In the genomic region with DNA sequence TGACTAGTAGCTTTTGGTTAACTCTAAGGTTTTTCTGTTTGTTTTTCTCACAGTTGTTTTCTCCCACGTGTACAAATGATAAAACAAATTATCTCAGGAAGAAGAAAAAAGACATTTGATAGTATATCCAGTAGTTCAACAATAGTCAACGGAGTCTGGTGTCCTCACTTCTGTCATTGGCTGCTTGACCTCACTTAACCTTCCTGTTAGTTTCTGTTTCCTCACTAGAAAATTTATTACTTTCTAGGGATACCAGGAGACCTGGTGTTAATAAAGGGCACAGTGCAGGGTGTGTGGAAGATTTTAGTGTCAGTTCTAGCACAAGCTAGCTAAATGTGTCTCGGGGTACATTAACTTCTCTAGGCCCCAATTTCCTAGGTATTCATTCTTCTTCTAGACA, we compare ENCODE assay signal across 14 cellular contexts.
DNase-seq lines count a peak whose midpoint lies in the region; ATAC-seq and TF ChIP-seq lines count a peak whose summit lies in the region.
"Had no signal": no experiment of that assay in that cellular context is flagged by ENCODE, and none has a peak within 500 bp of the region (broad histone marks: within the 10 kb centered on the region; RNA-seq: fewer than 3 reads in every experiment).

No MANE protein-coding gene starts in this region.

- H3K9me3 Mint-ChIP-seq in activated T-cell treated with anti-CD3 and anti-CD28 coated beads, Interleukin-2, amount 50 U/mL, for 4 hours: no peaks in the 10 kb centered on the region
- no peaks in the 10 kb centered on the region for H3K9me3 Mint-ChIP-seq in T-cell
- H3K9me3 Mint-ChIP-seq in central memory CD8-positive, alpha-beta T cell: no peaks in the 10 kb centered on the region

- POLR2A ChIA-PET in T-cell (lab: Charles Lee): interaction anchor here in 1 of 2 donors (0.7 to 1.0 kb wide), 2 partner anchors 156 to 325 kb away, joined by 3 to 13 read pairs; partner anchors contain the start of gene TMEM30B

- in situ Hi-C loops in gastrocnemius medialis (cut with MboI; ENCODE audit: low sequenced_read_pairs in 4 of 4): no loop called here

- no peak overlapping the region for H3K9ac ChIP-seq in MM.1S (ENCODE audit: low read length)
- H3K9ac ChIP-seq: SK-N-SH had no signal

- H3K27ac Mint-ChIP-seq in T-cell: peak overlapping the region; percentile 93 to 96
- peak overlapping the region; percentile 95 for H3K27ac Mint-ChIP-seq in central memory CD8-positive, alpha-beta T cell (ENCODE audit: low read depth)

- no peak overlapping the region for H3K4me3 ChIP-seq in gastrocnemius medialis
- no peak overlapping the region for H3K4me3 ChIP-seq in MM.1S (ENCODE audit: low read length)
- H3K4me3 ChIP-seq: heart right ventricle, Peyer's patch had no signal

- H3K9me3 ChIP-seq in gastrocnemius medialis (no peaks in the 10 kb centered on the region), MM.1S (replicated peaks; ENCODE audit: insufficient read depth, low read length) (no peaks in the 10 kb centered on the region)
- H3K9me3 ChIP-seq: heart right ventricle, Peyer's patch, SK-N-SH had no signal

- intact Hi-C loops in gastrocnemius medialis (cut with DNase I; ENCODE audit: low total_unique reads): no loop called here

- peaks cover 88% of the 10 kb centered on the region for H3K4me1 Mint-ChIP-seq in activated T-cell treated with anti-CD3 and anti-CD28 coated beads, Interleukin-2, amount 50 U/mL, for 4 hours (ENCODE audit: low read depth)
- H3K4me1 Mint-ChIP-seq in T-cell: peaks cover 90 to 98% (median 93%) of the 10 kb centered on the region in 3 donors
- peaks cover 90% of the 10 kb centered on the region for H3K4me1 Mint-ChIP-seq in central memory CD8-positive, alpha-beta T cell

- TF ChIP-seq CTCF in gastrocnemius medialis (IDR thresholded peaks at IDR 0.05 in 4 of 5, conservative IDR thresholded peaks at IDR 0.05 in 1 of 5) (no peak), MM.1S (IDR thresholded peaks at IDR 0.05; ENCODE audit: low read length) (no peak)

- peaks cover 23 to 33% of the 10 kb centered on the region in 2 donors for H3K4me1 ChIP-seq in gastrocnemius medialis
- 0 out of 2 replicates have a peak, but pooled peaks cover 4% of the 10 kb centered on the region for H3K4me1 ChIP-seq in MM.1S (ENCODE audit: low read length)

- H3K9me2 ChIP-seq in MM.1S (replicated peaks; ENCODE audit: insufficient read depth, low read length): no peaks in the 10 kb centered on the region
- H3K9me2 ChIP-seq: SK-N-SH had no signal

- H3K27ac ChIP-seq in gastrocnemius medialis (peak overlapping the region in 3 of 4 donors; percentile 27 to 67 (median 38)), MM.1S (ENCODE audit: low read length) (no peak overlapping the region)

- H3K4me2 ChIP-seq in MM.1S (ENCODE audit: low read depth, low read length): no peak overlapping the region
- H3K4me2 ChIP-seq: SK-N-SH had no signal

- no peak for TF ChIP-seq POLR2A in gastrocnemius medialis (IDR thresholded peaks at IDR 0.05)

- no peaks in the 10 kb centered on the region for H4K20me1 ChIP-seq in MM.1S (ENCODE audit: insufficient read depth, low read length)

- no peak overlapping the region for H2AFZ ChIP-seq in MM.1S (ENCODE audit: low read length)

- no peak for ATAC-seq in activated T-cell treated with anti-CD3 and anti-CD28 coated beads, Interleukin-2, amount 50 U/mL, for 4 hours
- no peak for ATAC-seq in T-cell (replicated peaks in 1 of 4)
- no peak for ATAC-seq in central memory CD8-positive, alpha-beta T cell (replicated peaks; ENCODE audit: extremely low read depth, poor library complexity, severe bottlenecking)
- ATAC-seq in gastrocnemius medialis: no peak
- no peak for ATAC-seq in GM21423 (IDR thresholded peaks at IDR 0.05; ENCODE audit: unreplicated experiment)
- ATAC-seq: heart right ventricle, right cardiac atrium had no signal

- H3K27me3 ChIP-seq in gastrocnemius medialis (no peaks in the 10 kb centered on the region), MM.1S (replicated peaks; ENCODE audit: insufficient read depth, low read length) (no peaks in the 10 kb centered on the region)
- H3K27me3 ChIP-seq: heart right ventricle, Peyer's patch had no signal

- H3K27me3 Mint-ChIP-seq in activated T-cell treated with anti-CD3 and anti-CD28 coated beads, Interleukin-2, amount 50 U/mL, for 4 hours (ENCODE audit: low read depth): no peaks in the 10 kb centered on the region
- no peaks in the 10 kb centered on the region for H3K27me3 Mint-ChIP-seq in T-cell
- no peaks in the 10 kb centered on the region for H3K27me3 Mint-ChIP-seq in central memory CD8-positive, alpha-beta T cell

- peaks cover 27% of the 10 kb centered on the region for H3K36me3 Mint-ChIP-seq in activated T-cell treated with anti-CD3 and anti-CD28 coated beads, Interleukin-2, amount 50 U/mL, for 4 hours (ENCODE audit: insufficient read depth)
- peaks cover 25% of the 10 kb centered on the region for H3K36me3 Mint-ChIP-seq in T-cell
- peaks cover 44% of the 10 kb centered on the region for H3K36me3 Mint-ChIP-seq in central memory CD8-positive, alpha-beta T cell (ENCODE audit: insufficient read depth)

- H3K36me3 ChIP-seq in gastrocnemius medialis (no peaks in the 10 kb centered on the region), MM.1S (replicated peaks; ENCODE audit: insufficient read depth, low read length) (no peaks in the 10 kb centered on the region)
- H3K36me3 ChIP-seq: heart right ventricle, Peyer's patch had no signal

- CTCF ChIA-PET in T-cell (lab: Charles Lee): interaction anchor here (0.7 kb wide), 2 partner anchors 13 to 57 kb away, joined by 3 read pairs; no protein-coding TSS in a partner anchor

- no peaks in the 10 kb centered on the region for H3F3A ChIP-seq in MM.1S (ENCODE audit: insufficient read depth, low read length)

- DNase-seq in activated T-cell treated with anti-CD3 and anti-CD28 coated beads, Interleukin-2, amount 50 U/mL, for 4 hours: no peak
- no peak for DNase-seq in activated T-cell treated with anti-CD3 and anti-CD28 coated beads, Interleukin-2, amount 50 U/mL, for 1 hour
- DNase-seq in T-cell (no peak), gastrocnemius medialis (no peak), A172 (ENCODE audit: low spot score) (no peak), MM.1S (no peak)
- DNase-seq in central memory CD8-positive, alpha-beta T cell (ENCODE audit: low spot score in 2 of 2): no peak
- DNase-seq: Calu3; effector CD4-positive, alpha-beta T cell; heart right ventricle; Peyer's patch; right cardiac atrium; SK-N-SH had no signal

- peak overlapping the region; percentile 80 for H3K4me3 Mint-ChIP-seq in activated T-cell treated with anti-CD3 and anti-CD28 coated beads, Interleukin-2, amount 50 U/mL, for 4 hours
- peak overlapping the region; percentile 28 to 84 (median 69) for H3K4me3 Mint-ChIP-seq in T-cell
- peak overlapping the region; percentile 78 for H3K4me3 Mint-ChIP-seq in central memory CD8-positive, alpha-beta T cell

- no peaks in the 10 kb centered on the region for H3K79me2 ChIP-seq in MM.1S (ENCODE audit: low read length)
